19 cellular contexts compared by ENCODE assay signal in genomic region chr3:195059471-195060216, GRCh38.
"Had no signal": no experiment of that assay in that cellular context is flagged by ENCODE, and none has a peak within 500 bp of the region (broad histone marks: within the 10 kb centered on the region; RNA-seq: fewer than 3 reads in every experiment).

No MANE protein-coding gene starts in this region.

- H3K27me3 ChIP-seq: esophagus squamous epithelium, hepatocyte, ovary, vagina had no signal

- H3K4me3 Mint-ChIP-seq: activated CD4-positive, alpha-beta memory T cell treated with anti-CD3 and anti-CD28 coated beads, Interleukin-2, amount 10 ng/mL, durations not matched to agents 7 days and 5 days; activated naive CD8-positive, alpha-beta T cell; activated T-cell treated with anti-CD3 and anti-CD28 coated beads, Interleukin-2, amount 50 U/mL, for 4 hours; brain; T-helper 17 cell had no signal

- H3K27ac Mint-ChIP-seq: activated CD4-positive, alpha-beta memory T cell treated with anti-CD3 and anti-CD28 coated beads, Interleukin-2, amount 10 ng/mL, durations not matched to agents 7 days and 5 days; activated naive CD8-positive, alpha-beta T cell had no signal

- H3K4me1 Mint-ChIP-seq: activated CD4-positive, alpha-beta memory T cell treated with anti-CD3 and anti-CD28 coated beads, Interleukin-2, amount 10 ng/mL, durations not matched to agents 7 days and 5 days; T-helper 17 cell had no signal

- DNase-seq: activated CD4-positive, alpha-beta memory T cell treated with anti-CD3 and anti-CD28 coated beads, Interleukin-2, amount 10 ng/mL, durations not matched to agents 7 days and 5 days; activated CD4-positive, alpha-beta T cell treated with anti-CD3 and anti-CD28 coated beads for 4 hours; activated gamma-delta T cell; activated T-cell treated with anti-CD3 and anti-CD28 coated beads, Interleukin-2, amount 50 U/mL, for 4 hours; amniotic stem cell; central memory CD4-positive, alpha-beta T cell; islet precursor cell; stimulated activated CD4-positive, alpha-beta T cell treated with anti-CD3 and anti-CD28 coated beads, Interleukin-2, amount 100 ng/mL, for 48 hours; stimulated activated naive CD4-positive, alpha-beta T cell had no signal

- H2AFZ ChIP-seq: hepatocyte had no signal

- H3K4me3 ChIP-seq: coronary artery, esophagus squamous epithelium, hepatocyte, left ventricle myocardium inferior, ovary, tibial artery, vagina had no signal

- H3K27me3 Mint-ChIP-seq: activated CD4-positive, alpha-beta memory T cell treated with anti-CD3 and anti-CD28 coated beads, Interleukin-2, amount 10 ng/mL, durations not matched to agents 7 days and 5 days; activated naive CD8-positive, alpha-beta T cell had no signal

- ATAC-seq: activated T-cell treated with anti-CD3 and anti-CD28 coated beads, Interleukin-2, amount 50 U/mL, for 4 hours; T-helper 17 cell had no signal

- H3K27ac ChIP-seq: coronary artery, hepatocyte, ovary, tibial artery, vagina had no signal

- H3K36me3 ChIP-seq: esophagus squamous epithelium, left ventricle myocardium inferior, ovary, tibial artery, vagina had no signal

- H3K9me3 ChIP-seq: esophagus squamous epithelium, left ventricle myocardium inferior, ovary, tibial artery, vagina had no signal

- H3K4me2 ChIP-seq: hepatocyte had no signal

- H3K36me3 Mint-ChIP-seq: activated naive CD8-positive, alpha-beta T cell had no signal

- H3K9me3 Mint-ChIP-seq: activated CD4-positive, alpha-beta memory T cell treated with anti-CD3 and anti-CD28 coated beads, Interleukin-2, amount 10 ng/mL, durations not matched to agents 7 days and 5 days; activated T-cell treated with anti-CD3 and anti-CD28 coated beads, Interleukin-2, amount 50 U/mL, for 4 hours had no signal

- H3K4me1 ChIP-seq: tibial artery, vagina had no signal
